Comparison of ENCODE assay signal across 8 cellular contexts in the genomic region with DNA sequence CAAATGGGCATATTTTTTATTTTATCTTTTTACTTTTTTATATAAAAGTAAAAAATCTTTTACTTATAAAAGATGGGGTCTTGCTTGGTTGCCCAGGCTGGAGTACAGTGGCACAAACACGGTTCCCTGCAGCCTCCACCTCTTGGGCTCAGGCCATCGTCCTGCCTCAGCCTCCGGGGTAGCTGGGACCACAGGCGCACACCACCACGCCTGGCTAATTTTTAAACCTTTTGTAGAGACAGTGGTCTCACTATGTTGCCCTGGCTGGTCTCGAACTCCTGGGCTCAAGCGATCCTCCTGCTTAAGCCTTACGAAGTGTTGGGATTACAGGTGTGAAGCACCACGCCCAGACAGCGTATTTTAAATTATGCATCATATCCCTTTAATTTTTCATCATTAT. TPM values are rescaled to one million over a fixed set of nuclear protein-coding genes. Genes with fewer than 3 reads are reported as not detected.
DNase-seq lines count a peak whose midpoint lies in the region; TF ChIP-seq lines count a peak whose summit lies in the region.

No MANE protein-coding gene starts in this region.

- POLR2A ChIA-PET in activated CD4-positive, alpha-beta memory T cell treated with anti-CD3 and anti-CD28 coated beads for 36 hours (lab: Charles Lee): interaction anchor here (0.7 kb wide), 1 partner anchor 9 kb away, joined by 10 read pairs; no protein-coding TSS in a partner anchor

- in situ Hi-C loops in HAP-1 (cut with MboI; ENCODE audit: low sequenced_read_pairs): no loop called here

- no peak for TF ChIP-seq CTCF in spleen (IDR thresholded peaks at IDR 0.05 in 8 of 11, conservative IDR thresholded peaks at IDR 0.05 in 3 of 11)

- CTCF ChIA-PET in activated CD4-positive, alpha-beta memory T cell treated with anti-CD3 and anti-CD28 coated beads for 36 hours (lab: Charles Lee): interaction anchor here (0.7 to 3.3 kb wide), 3 partner anchors 16 to 54 kb away, joined by 3 to 10 read pairs (median 4); no protein-coding TSS in a partner anchor

- peaks cover 47% of the 10 kb centered on the region for H3K4me1 Mint-ChIP-seq in activated CD4-positive, alpha-beta memory T cell treated with anti-CD3 and anti-CD28 coated beads for 36 hours (ENCODE audit: low read depth)

- peak overlapping the region; percentile 86 for H3K4me3 Mint-ChIP-seq in activated CD4-positive, alpha-beta memory T cell treated with anti-CD3 and anti-CD28 coated beads for 36 hours

- H3K9me3 Mint-ChIP-seq in activated CD4-positive, alpha-beta memory T cell treated with anti-CD3 and anti-CD28 coated beads for 36 hours: no peaks in the 10 kb centered on the region

- no peak for TF ChIP-seq POLR2A in spleen (IDR thresholded peaks at IDR 0.05)

- WGBS in iPS DF 6.9 (ENCODE audit: insufficient coverage, insufficient read length): no CpG with 5 or more reads among the region's 10 CpGs
- WGBS in spleen, 5 donors: 82 to 90% (median 86%) methylated on average over 10 of the region's 10 CpGs

- H3K27ac ChIP-seq in iPS DF 6.9 (ENCODE audit: low read length): no peak overlapping the region
- peak overlapping the region; percentile 94 to 98 (median 96) for H3K27ac ChIP-seq in spleen

- no peaks in the 10 kb centered on the region for H3K27me3 Mint-ChIP-seq in activated CD4-positive, alpha-beta memory T cell treated with anti-CD3 and anti-CD28 coated beads for 36 hours

- peak overlapping the region; percentile 88 for H3K27ac Mint-ChIP-seq in activated CD4-positive, alpha-beta memory T cell treated with anti-CD3 and anti-CD28 coated beads for 36 hours

- H3K4me3 ChIP-seq in HAP-1 (peak overlapping the region; percentile 44), iPS DF 6.9 (ENCODE audit: low read length) (peak overlapping the region; percentile 84; the same call in 1 of the 2 replicates), spleen (peak overlapping the region; percentile 39 to 76 (median 52))

- H3K9me3 ChIP-seq in HAP-1: no peaks in the 10 kb centered on the region
- H3K9me3 ChIP-seq in iPS DF 6.9 (ENCODE audit: control insufficient read depth, insufficient read depth, low read length): no peaks in the 10 kb centered on the region
- H3K9me3 ChIP-seq in spleen: peaks cover 0 to 5% (median 0%) of the 10 kb centered on the region in 8 donors

- H3K36me3 ChIP-seq in HAP-1 (replicated peaks) (no peaks in the 10 kb centered on the region), iPS DF 6.9 (ENCODE audit: control insufficient read depth, insufficient read depth, low read length) (no peaks in the 10 kb centered on the region), spleen (no peaks in the 10 kb centered on the region)

- intact Hi-C loops in activated CD4-positive, alpha-beta memory T cell treated with anti-CD3 and anti-CD28 coated beads for 36 hours (cut with micrococcal nuclease): no loop called here
- intact Hi-C loops in spleen (cut with DNase I; ENCODE audit: low total_unique reads): no loop called here

- peaks cover 14% of the 10 kb centered on the region for H3K4me1 ChIP-seq in HAP-1
- peaks cover 3% of the 10 kb centered on the region; the same call in 1 of the 2 replicates for H3K4me1 ChIP-seq in iPS DF 6.9 (ENCODE audit: control insufficient read depth, insufficient read depth, low read length)
- peaks cover 52 to 90% (median 73%) of the 10 kb centered on the region in 6 donors for H3K4me1 ChIP-seq in spleen

- no peaks in the 10 kb centered on the region for H3K27me3 ChIP-seq in HAP-1 (ENCODE audit: low read depth)
- H3K27me3 ChIP-seq in iPS DF 6.9 (ENCODE audit: control insufficient read depth, insufficient read depth, low read length): no peaks in the 10 kb centered on the region
- H3K27me3 ChIP-seq in spleen (replicated peaks in 1 of 7): no peaks in the 10 kb centered on the region

- no peak for DNase-seq in HAP-1 (ENCODE audit: low spot score in 2 of 2)
- DNase-seq in activated CD4-positive, alpha-beta memory T cell treated with anti-CD3 and anti-CD28 coated beads for 36 hours: no peak
- no peak for DNase-seq in iPS DF 6.9 (ENCODE audit: low read depth, low spot score)
- no peak for DNase-seq in spleen
- no peak for DNase-seq in kidney tubule cell (ENCODE audit: low spot score)
- no peak for DNase-seq in CD1c-positive myeloid dendritic cell (ENCODE audit: extremely low spot score)
- DNase-seq in AG08395 (ENCODE audit: low spot score): no peak
- no peak for DNase-seq in T-helper 9 cell

- H3K36me3 Mint-ChIP-seq in activated CD4-positive, alpha-beta memory T cell treated with anti-CD3 and anti-CD28 coated beads for 36 hours: no peaks in the 10 kb centered on the region

RNA-seq across cellular contexts. Expression of a gene that starts 1.0 kb away (rescaled TPM):
- 10 to 100 TPM in 1 of 2 experiments, 1 to 10 TPM in 1; 9.3 to 10.4 TPM for total RNA-seq in activated CD4-positive, alpha-beta memory T cell treated with anti-CD3 and anti-CD28 coated beads for 36 hours
- 10 to 100 TPM; 32.1 to 55.3 (median 37.8) TPM for total RNA-seq in spleen
- 10 to 100 TPM in 1 of 3 donors, 1 to 10 TPM in 2; 4.5 to 13.9 (median 5.5) TPM for polyA plus RNA-seq in spleen

RNA-seq across cellular contexts. Expression of a gene that starts 57.1 kb away (rescaled TPM):
- total RNA-seq in activated CD4-positive, alpha-beta memory T cell treated with anti-CD3 and anti-CD28 coated beads for 36 hours: 10 to 100 TPM; 11.0 to 12.5 TPM
- total RNA-seq in spleen: 1 to 10 TPM; 2.4 to 7.9 (median 5.3) TPM
- 1 to 10 TPM; 1.3 to 3.4 (median 2.7) TPM for polyA plus RNA-seq in spleen
